In genomic region chr9:104856413-104856941, GRCh38 we compare ENCODE assay signal across 1 cellular context.
TF ChIP-seq lines count a peak whose summit lies in the region.

No MANE protein-coding gene starts in this region.

TF ChIP-seq in GM12878, 131 proteins besides CTCF, POLR2A, EP300 and RAD21 (continued from another document):
- no peak for TF ChIP-seq RELB (IDR thresholded peaks at IDR 0.05; ENCODE audit: low read depth)
- TF ChIP-seq ETV6 (conservative IDR thresholded peaks at IDR 0.05 in 1 of 2, IDR thresholded peaks at IDR 0.05 in 1 of 2; ENCODE audit: borderline replicate concordance in 1 of 2, low read depth in 1 of 2) = no peak
- TF ChIP-seq CREM (IDR thresholded peaks at IDR 0.05; ENCODE audit: low read depth) = no peak
- no peak for TF ChIP-seq ASH2L (IDR thresholded peaks at IDR 0.05; ENCODE audit: borderline replicate concordance, low read depth)
